In the genomic region with DNA sequence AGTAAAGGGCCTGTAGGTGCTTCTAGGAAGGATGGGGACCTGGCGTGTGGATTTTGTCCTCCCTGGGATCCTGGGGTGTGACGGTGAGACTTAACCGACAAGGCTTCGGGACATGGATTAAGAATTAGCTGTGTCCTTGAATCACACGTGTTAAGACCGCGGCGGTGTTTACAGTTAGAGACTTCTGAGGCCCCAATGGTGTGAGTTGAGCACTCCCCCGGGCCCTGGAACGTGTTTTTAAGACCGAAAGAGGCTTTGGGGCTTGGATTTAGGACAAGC, we compare ENCODE assay signal across 1 cellular context.
TF ChIP-seq lines count a peak whose summit lies in the region.

No MANE protein-coding gene starts in this region.

TF ChIP-seq in GM23338, 12 proteins besides CTCF, POLR2A, EP300 and RAD21 (continued from another document):
- TF ChIP-seq, protein P1, sequence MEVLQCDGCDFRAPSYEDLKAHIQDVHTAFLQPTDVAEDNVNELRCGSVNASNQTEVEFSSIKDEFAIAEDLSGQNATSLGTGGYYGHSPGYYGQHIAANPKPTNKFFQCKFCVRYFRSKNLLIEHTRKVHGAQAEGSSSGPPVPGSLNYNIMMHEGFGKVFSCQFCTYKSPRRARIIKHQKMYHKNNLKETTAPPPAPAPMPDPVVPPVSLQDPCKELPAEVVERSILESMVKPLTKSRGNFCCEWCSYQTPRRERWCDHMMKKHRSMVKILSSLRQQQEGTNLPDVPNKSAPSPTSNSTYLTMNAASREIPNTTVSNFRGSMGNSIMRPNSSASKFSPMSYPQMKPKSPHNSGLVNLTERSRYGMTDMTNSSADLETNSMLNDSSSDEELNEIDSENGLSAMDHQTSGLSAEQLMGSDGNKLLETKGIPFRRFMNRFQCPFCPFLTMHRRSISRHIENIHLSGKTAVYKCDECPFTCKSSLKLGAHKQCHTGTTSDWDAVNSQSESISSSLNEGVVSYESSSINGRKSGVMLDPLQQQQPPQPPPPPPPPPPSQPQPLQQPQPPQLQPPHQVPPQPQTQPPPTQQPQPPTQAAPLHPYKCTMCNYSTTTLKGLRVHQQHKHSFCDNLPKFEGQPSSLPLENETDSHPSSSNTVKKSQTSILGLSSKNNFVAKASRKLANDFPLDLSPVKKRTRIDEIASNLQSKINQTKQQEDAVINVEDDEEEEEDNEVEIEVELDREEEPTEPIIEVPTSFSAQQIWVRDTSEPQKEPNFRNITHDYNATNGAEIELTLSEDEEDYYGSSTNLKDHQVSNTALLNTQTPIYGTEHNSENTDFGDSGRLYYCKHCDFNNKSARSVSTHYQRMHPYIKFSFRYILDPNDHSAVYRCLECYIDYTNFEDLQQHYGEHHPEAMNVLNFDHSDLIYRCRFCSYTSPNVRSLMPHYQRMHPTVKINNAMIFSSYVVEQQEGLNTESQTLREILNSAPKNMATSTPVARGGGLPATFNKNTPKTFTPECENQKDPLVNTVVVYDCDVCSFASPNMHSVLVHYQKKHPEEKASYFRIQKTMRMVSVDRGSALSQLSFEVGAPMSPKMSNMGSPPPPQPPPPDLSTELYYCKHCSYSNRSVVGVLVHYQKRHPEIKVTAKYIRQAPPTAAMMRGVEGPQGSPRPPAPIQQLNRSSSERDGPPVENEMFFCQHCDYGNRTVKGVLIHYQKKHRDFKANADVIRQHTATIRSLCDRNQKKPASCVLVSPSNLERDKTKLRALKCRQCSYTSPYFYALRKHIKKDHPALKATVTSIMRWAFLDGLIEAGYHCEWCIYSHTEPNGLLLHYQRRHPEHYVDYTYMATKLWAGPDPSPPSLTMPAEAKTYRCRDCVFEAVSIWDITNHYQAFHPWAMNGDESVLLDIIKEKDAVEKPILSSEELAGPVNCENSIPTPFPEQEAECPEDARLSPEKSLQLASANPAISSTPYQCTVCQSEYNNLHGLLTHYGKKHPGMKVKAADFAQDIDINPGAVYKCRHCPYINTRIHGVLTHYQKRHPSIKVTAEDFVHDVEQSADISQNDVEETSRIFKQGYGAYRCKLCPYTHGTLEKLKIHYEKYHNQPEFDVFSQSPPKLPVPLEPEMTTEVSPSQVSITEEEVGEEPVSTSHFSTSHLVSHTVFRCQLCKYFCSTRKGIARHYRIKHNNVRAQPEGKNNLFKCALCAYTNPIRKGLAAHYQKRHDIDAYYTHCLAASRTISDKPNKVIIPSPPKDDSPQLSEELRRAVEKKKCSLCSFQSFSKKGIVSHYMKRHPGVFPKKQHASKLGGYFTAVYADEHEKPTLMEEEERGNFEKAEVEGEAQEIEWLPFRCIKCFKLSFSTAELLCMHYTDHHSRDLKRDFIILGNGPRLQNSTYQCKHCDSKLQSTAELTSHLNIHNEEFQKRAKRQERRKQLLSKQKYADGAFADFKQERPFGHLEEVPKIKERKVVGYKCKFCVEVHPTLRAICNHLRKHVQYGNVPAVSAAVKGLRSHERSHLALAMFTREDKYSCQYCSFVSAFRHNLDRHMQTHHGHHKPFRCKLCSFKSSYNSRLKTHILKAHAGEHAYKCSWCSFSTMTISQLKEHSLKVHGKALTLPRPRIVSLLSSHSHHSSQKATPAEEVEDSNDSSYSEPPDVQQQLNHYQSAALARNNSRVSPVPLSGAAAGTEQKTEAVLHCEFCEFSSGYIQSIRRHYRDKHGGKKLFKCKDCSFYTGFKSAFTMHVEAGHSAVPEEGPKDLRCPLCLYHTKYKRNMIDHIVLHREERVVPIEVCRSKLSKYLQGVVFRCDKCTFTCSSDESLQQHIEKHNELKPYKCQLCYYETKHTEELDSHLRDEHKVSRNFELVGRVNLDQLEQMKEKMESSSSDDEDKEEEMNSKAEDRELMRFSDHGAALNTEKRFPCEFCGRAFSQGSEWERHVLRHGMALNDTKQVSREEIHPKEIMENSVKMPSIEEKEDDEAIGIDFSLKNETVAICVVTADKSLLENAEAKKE (CRISPR knock-in tag; IDR thresholded peaks at IDR 0.05), result no peak
- TF ChIP-seq EZH2 (IDR thresholded peaks at IDR 0.05; ENCODE audit: low read depth, unreplicated experiment) (no peak), POLR2AphosphoS5 (IDR thresholded peaks at IDR 0.05; ENCODE audit: low read depth) (no peak), NANOG (IDR thresholded peaks at IDR 0.05; ENCODE audit: borderline replicate concordance) (no peak), ZNF114 (CRISPR knock-in tag; IDR thresholded peaks at IDR 0.05) (no peak), ZNF331 (CRISPR knock-in tag; IDR thresholded peaks at IDR 0.05; ENCODE audit: low read depth) (no peak), CREB1 (CRISPR knock-in tag; IDR thresholded peaks at IDR 0.05; ENCODE audit: low read depth) (no peak), STAT1 (IDR thresholded peaks at IDR 0.05; ENCODE audit: unreplicated experiment) (no peak)
- TF ChIP-seq, protein P2, sequence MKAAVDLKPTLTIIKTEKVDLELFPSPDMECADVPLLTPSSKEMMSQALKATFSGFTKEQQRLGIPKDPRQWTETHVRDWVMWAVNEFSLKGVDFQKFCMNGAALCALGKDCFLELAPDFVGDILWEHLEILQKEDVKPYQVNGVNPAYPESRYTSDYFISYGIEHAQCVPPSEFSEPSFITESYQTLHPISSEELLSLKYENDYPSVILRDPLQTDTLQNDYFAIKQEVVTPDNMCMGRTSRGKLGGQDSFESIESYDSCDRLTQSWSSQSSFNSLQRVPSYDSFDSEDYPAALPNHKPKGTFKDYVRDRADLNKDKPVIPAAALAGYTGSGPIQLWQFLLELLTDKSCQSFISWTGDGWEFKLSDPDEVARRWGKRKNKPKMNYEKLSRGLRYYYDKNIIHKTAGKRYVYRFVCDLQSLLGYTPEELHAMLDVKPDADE (IDR thresholded peaks at IDR 0.05), result no peak
- TF ChIP-seq, protein P3, sequence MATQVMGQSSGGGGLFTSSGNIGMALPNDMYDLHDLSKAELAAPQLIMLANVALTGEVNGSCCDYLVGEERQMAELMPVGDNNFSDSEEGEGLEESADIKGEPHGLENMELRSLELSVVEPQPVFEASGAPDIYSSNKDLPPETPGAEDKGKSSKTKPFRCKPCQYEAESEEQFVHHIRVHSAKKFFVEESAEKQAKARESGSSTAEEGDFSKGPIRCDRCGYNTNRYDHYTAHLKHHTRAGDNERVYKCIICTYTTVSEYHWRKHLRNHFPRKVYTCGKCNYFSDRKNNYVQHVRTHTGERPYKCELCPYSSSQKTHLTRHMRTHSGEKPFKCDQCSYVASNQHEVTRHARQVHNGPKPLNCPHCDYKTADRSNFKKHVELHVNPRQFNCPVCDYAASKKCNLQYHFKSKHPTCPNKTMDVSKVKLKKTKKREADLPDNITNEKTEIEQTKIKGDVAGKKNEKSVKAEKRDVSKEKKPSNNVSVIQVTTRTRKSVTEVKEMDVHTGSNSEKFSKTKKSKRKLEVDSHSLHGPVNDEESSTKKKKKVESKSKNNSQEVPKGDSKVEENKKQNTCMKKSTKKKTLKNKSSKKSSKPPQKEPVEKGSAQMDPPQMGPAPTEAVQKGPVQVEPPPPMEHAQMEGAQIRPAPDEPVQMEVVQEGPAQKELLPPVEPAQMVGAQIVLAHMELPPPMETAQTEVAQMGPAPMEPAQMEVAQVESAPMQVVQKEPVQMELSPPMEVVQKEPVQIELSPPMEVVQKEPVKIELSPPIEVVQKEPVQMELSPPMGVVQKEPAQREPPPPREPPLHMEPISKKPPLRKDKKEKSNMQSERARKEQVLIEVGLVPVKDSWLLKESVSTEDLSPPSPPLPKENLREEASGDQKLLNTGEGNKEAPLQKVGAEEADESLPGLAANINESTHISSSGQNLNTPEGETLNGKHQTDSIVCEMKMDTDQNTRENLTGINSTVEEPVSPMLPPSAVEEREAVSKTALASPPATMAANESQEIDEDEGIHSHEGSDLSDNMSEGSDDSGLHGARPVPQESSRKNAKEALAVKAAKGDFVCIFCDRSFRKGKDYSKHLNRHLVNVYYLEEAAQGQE (IDR thresholded peaks at IDR 0.05; ENCODE audit: unreplicated experiment), result no peak
